ENCODE assay signal across 14 cellular contexts in genomic region chr7:43535810-43536585, GRCh38. TPM values are rescaled to one million over a fixed set of nuclear protein-coding genes. Genes with fewer than 3 reads are reported as not detected.
DNase-seq lines count a peak whose midpoint lies in the region; ATAC-seq and TF ChIP-seq lines count a peak whose summit lies in the region.
"Had no signal": no experiment of that assay in that cellular context is flagged by ENCODE, and none has a peak within 500 bp of the region (broad histone marks: within the 10 kb centered on the region; RNA-seq: fewer than 3 reads in every experiment).

No MANE protein-coding gene starts in this region.

- no peak for TF ChIP-seq POLR2A in spleen (IDR thresholded peaks at IDR 0.05)

- ATAC-seq in HG02852 (IDR thresholded peaks at IDR 0.05; ENCODE audit: unreplicated experiment) (no peak), HG02938 (IDR thresholded peaks at IDR 0.05; ENCODE audit: unreplicated experiment) (no peak)

- H3K4me3 ChIP-seq in AG09309 (ENCODE audit: control insufficient read depth, low read depth, low read length) = no peak overlapping the region
- H3K4me3 ChIP-seq in MG63 = no peak overlapping the region
- H3K4me3 ChIP-seq in spleen = no peak overlapping the region
- H3K4me3 ChIP-seq: cardiac muscle cell had no signal

- WGBS in spleen, 5 donors = 86 to 92% (median 87%) methylated on average over 6 of the region's 6 CpGs

- no peaks in the 10 kb centered on the region for H3K9me3 ChIP-seq in MG63
- no peaks in the 10 kb centered on the region for H3K9me3 ChIP-seq in spleen

- intact Hi-C loops in spleen (cut with DNase I; ENCODE audit: low total_unique reads) = no loop called here

- H3K27me3 ChIP-seq in MG63 = no peaks in the 10 kb centered on the region
- H3K27me3 ChIP-seq in spleen (replicated peaks in 1 of 7) = no peaks in the 10 kb centered on the region
- H3K27me3 ChIP-seq: cardiac muscle cell had no signal

- H3K27ac ChIP-seq in spleen = no peak overlapping the region
- H3K27ac ChIP-seq: cardiac muscle cell had no signal

- H3K36me3 ChIP-seq in MG63 (no peaks in the 10 kb centered on the region), spleen (no peaks in the 10 kb centered on the region)
- H3K36me3 ChIP-seq: cardiac muscle cell had no signal

- no peak for TF ChIP-seq CTCF in AG09309 (IDR thresholded peaks at IDR 0.05; ENCODE audit: control insufficient read depth, insufficient read depth, low read depth, low read length, missing control alignments)
- TF ChIP-seq CTCF in spleen (IDR thresholded peaks at IDR 0.05 in 8 of 11, conservative IDR thresholded peaks at IDR 0.05 in 3 of 11) = no peak

- DNase-seq in AG09309 (ENCODE audit: low read depth) (peak; percentile 86), MG63 (peak; percentile 57), brain pericyte (ENCODE audit: low read depth, low spot score) (peak; percentile 79), kidney tubule cell (ENCODE audit: low spot score) (peak; percentile 78), DMS53 (lab: John Stamatoyannopoulos, UW) (no peak), spleen (no peak)
- DNase-seq: activated T-cell treated with anti-CD3 and anti-CD28 coated beads for 4 hours; C1 segment of cervical spinal cord; Karpas-422; NCI-H82; stimulated activated CD4-positive, alpha-beta T cell treated with anti-CD3 and anti-CD28 coated beads, Interleukin-12 subunit alpha, Interleukin-12 subunit beta, amount 100 ng/mL, for 4 hours had no signal

- no peaks in the 10 kb centered on the region for H3K4me1 ChIP-seq in spleen

RNA-seq across cellular contexts. Expression of gene STK17A, which starts 46.9 kb away (rescaled TPM):
- total RNA-seq in MG63 (2014; rRNA removed; shearing (Covaris generic); ENCODE audit: low replicate concordance) = 74.9 and 111 TPM in 2 replicates
- total RNA-seq in spleen = 10 to 100 TPM; 45.5 to 70.1 (median 63.8) TPM
- polyA plus RNA-seq in spleen = 10 to 100 TPM; 33.4 to 41.9 (median 40.2) TPM

Comparison
In these comparisons a context has a peak if more than half of its experiments do, and no peak if none do; other contexts are left out.
1. DNase-seq: peak in AG09309 (single experiment), MG63 (single experiment), brain pericyte (single experiment) and kidney tubule cell (single experiment); none in DMS53 (single experiment) and spleen (single experiment).